Comparison of ENCODE assay signal across 8 cellular contexts in the genomic region with DNA sequence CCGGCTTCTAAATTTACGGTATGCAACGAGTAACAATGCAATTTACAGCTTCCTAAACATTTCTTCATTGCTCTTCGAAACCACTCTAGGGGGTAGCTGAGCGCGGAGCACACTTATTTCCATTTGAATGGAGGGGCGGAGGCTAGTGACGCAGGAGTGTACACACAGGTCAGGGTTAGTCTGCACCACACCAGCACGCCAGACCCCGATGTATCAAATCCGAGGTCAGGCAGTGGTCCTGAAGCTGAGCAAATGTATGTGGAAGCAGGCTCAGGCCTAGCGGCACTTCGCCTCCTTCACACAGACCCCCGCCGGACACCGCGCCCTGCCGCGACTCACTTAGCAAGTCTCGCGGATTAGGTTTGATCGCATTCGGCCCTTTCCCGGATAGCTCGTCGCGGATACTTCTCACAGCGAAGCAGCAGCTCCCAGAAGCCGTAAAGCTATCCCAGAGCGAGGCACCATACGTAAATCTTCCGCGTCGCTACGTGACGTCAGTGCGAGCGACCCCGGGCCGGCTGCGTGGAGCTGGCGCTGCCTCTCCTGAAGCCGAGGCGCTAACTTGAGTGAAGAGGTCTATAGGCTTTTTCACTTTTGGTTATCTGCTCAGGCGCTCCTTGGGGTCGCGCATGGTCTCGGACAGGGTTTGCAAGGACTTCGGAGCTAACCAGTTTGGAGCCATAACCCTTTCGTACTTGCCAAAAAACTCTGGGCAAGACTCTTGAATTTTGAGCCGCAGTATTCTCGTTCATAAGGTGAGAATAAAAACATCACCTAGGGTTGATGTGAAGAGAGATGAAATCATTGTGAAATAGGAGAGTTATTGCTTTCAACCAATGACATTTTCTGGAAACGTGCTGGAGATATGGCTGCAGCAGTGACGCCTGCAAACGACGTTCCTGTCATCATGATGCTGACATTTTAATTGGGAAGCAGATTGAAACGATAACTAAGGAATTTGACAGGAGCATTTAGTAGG. TPM values are rescaled to one million over a fixed set of nuclear protein-coding genes. Genes with fewer than 3 reads are reported as not detected.
DNase-seq lines count a peak whose midpoint lies in the region; ATAC-seq and TF ChIP-seq lines count a peak whose summit lies in the region.

A gene with protein sequence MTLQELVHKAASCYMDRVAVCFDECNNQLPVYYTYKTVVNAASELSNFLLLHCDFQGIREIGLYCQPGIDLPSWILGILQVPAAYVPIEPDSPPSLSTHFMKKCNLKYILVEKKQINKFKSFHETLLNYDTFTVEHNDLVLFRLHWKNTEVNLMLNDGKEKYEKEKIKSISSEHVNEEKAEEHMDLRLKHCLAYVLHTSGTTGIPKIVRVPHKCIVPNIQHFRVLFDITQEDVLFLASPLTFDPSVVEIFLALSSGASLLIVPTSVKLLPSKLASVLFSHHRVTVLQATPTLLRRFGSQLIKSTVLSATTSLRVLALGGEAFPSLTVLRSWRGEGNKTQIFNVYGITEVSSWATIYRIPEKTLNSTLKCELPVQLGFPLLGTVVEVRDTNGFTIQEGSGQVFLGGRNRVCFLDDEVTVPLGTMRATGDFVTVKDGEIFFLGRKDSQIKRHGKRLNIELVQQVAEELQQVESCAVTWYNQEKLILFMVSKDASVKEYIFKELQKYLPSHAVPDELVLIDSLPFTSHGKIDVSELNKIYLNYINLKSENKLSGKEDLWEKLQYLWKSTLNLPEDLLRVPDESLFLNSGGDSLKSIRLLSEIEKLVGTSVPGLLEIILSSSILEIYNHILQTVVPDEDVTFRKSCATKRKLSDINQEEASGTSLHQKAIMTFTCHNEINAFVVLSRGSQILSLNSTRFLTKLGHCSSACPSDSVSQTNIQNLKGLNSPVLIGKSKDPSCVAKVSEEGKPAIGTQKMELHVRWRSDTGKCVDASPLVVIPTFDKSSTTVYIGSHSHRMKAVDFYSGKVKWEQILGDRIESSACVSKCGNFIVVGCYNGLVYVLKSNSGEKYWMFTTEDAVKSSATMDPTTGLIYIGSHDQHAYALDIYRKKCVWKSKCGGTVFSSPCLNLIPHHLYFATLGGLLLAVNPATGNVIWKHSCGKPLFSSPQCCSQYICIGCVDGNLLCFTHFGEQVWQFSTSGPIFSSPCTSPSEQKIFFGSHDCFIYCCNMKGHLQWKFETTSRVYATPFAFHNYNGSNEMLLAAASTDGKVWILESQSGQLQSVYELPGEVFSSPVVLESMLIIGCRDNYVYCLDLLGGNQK (minus strand): TSS at position 469 of the 979 bp plus-strand sequence. CDS start 3,192 bp downstream, outside the sequence.

- H3K4me1 ChIP-seq in IMR-90 (ENCODE audit: control insufficient read depth, insufficient read depth, low read length) (peaks cover 3% of the 10 kb centered on the region; the same call in 1 of the 2 replicates), mucosa of descending colon (ENCODE audit: low read depth) (peaks cover 16% of the 10 kb centered on the region)

- H4K20me1 ChIP-seq in IMR-90 (ENCODE audit: insufficient read depth, low read length), result peaks cover 3% of the 10 kb centered on the region; the same call in 1 of the 2 replicates

- TF ChIP-seq RAD21 in IMR-90 (IDR thresholded peaks at IDR 0.05; ENCODE audit: low read length), result no peak

- ATAC-seq in GM21528 (IDR thresholded peaks at IDR 0.05; ENCODE audit: low FRiP score, unreplicated experiment) (peak; percentile 98), IMR-90 (ENCODE audit: low read depth) (peak; percentile 93), mucosa of descending colon (peak; percentile 99)

- H4K5ac ChIP-seq in IMR-90 (ENCODE audit: low read depth, low read length), result peak within 1 kb of the TSS; percentile 94

- CTCF ChIA-PET in IMR-90 (lab: Yijun Ruan, JAX), result no interaction called here

- TF ChIP-seq CTCF in IMR-90 (conservative IDR thresholded peaks at IDR 0.05; ENCODE audit: low read depth, low read length) (no peak), mucosa of descending colon (IDR thresholded peaks at IDR 0.05) (no peak)

- H3K27ac ChIP-seq in IMR-90 (ENCODE audit: insufficient read depth, low read length), result peak within 1 kb of the TSS; percentile 89
- H3K27ac ChIP-seq in epithelial cell of prostate, result peak within 1 kb of the TSS; percentile 93

- H4K91ac ChIP-seq in IMR-90 (ENCODE audit: insufficient read depth, low read depth, low read length), result peak within 1 kb of the TSS; percentile 87

- intact Hi-C loops in IMR-90 (cut with micrococcal nuclease) (loop anchor here (2.0 kb wide), 2 partner anchors 49 to 439 kb away; a partner anchor contains a TSS), mucosa of descending colon (cut with DNase I, micrococcal nuclease) (no loop called here)

- peak within 1 kb of the TSS; percentile 97 for H2AFZ ChIP-seq in IMR-90 (replicated peaks; ENCODE audit: low read length, poor library complexity)

- H3K4me3 ChIP-seq in IMR-90 (ENCODE audit: insufficient read depth, low read depth, low read length) (peak within 1 kb of the TSS; percentile 61), mucosa of descending colon (peak within 1 kb of the TSS; percentile 35)

- peak within 1 kb of the TSS; percentile 85 for H3K23ac ChIP-seq in IMR-90 (ENCODE audit: low read depth, low read length)

- peak within 1 kb of the TSS; percentile 53 for H3K18ac ChIP-seq in IMR-90 (ENCODE audit: low read depth, low read length)

- TF ChIP-seq POLR2A in IMR-90 (IDR thresholded peaks at IDR 0.05; ENCODE audit: low read depth, low read length), result peak; percentile 93

- peak within 1 kb of the TSS; percentile 93 for H3K14ac ChIP-seq in IMR-90 (replicated peaks; ENCODE audit: low read depth, low read length)

- H3K9me3 ChIP-seq in IMR-90 (ENCODE audit: control insufficient read depth, insufficient read depth, low read length) (no peaks in the 10 kb centered on the region), mucosa of descending colon (no peaks in the 10 kb centered on the region)

- H3K9ac ChIP-seq in IMR-90 (ENCODE audit: low read depth, low read length), result peak within 1 kb of the TSS; percentile 97

- in situ Hi-C loops in IMR-90 (cut with MboI; ENCODE audit: low sequenced_read_pairs), result no loop called here

- H2BK20ac ChIP-seq in IMR-90 (ENCODE audit: low read depth, low read length), result peak within 1 kb of the TSS; percentile 15; the same call in 1 of the 2 replicates

- H3K9me1 ChIP-seq in IMR-90 (ENCODE audit: insufficient read depth, low read length), result 0 out of 2 replicates have a peak, but pooled peaks cover 2% of the 10 kb centered on the region

- peak within 1 kb of the TSS; percentile 92 for H3K56ac ChIP-seq in IMR-90 (ENCODE audit: extremely low read depth, insufficient read depth, low read length)

- H2BK15ac ChIP-seq in IMR-90 (ENCODE audit: low read depth, low read length), result peak within 1 kb of the TSS; percentile 60; the same call in 1 of the 3 replicates

- BruUV-seq in IMR-90 (replicated peaks; lab: Mats Ljungman, UMichigan), result TSS peak; percentile 78

- H3K4me2 ChIP-seq in IMR-90 (ENCODE audit: low read depth, low read length), result peak within 1 kb of the TSS; percentile 92

- POLR2A ChIA-PET in IMR-90 (lab: Charles Lee; ENCODE audit: unreplicated experiment), result interaction anchor here (0.6 to 0.7 kb wide), 3 partner anchors 23 to 50 kb away, joined by 3 to 7 read pairs (median 4); no protein-coding TSS in a partner anchor

- DNase-seq in DMS 273 (lab: John Stamatoyannopoulos, UW; ENCODE audit: unreplicated experiment) (peak; percentile 95), IMR-90 (peak; percentile 95), OCI-M1 (lab: John Stamatoyannopoulos, UW) (peak; percentile 97), activated T-cell treated with anti-CD3 and anti-CD28 coated beads for 4 hours (peak; percentile 97), epithelial cell of prostate (ENCODE audit: low read depth, low spot score) (peak; percentile 68), mucosa of descending colon (peak; percentile 95 to 98 (median 97))
- peak; percentile 90 for DNase-seq in stimulated activated CD8-positive, alpha-beta memory T cell treated with anti-CD3 and anti-CD28 coated beads, Interleukin-4, amount 100 ng/mL, for 24 hours (ENCODE audit: low read depth)

- H2AK5ac ChIP-seq in IMR-90 (ENCODE audit: low read depth, low read length), result peak within 1 kb of the TSS; percentile 25; the same call in 1 of the 2 replicates

- WGBS in IMR-90 (ENCODE audit: extremely low coverage in 2 of 2, insufficient read length in 1 of 2), 2 experiments, result 0% methylated on average over 23 of the region's 57 CpGs; no CpG with 5 or more reads in 1 of the 2 experiments

- H3K79me1 ChIP-seq in IMR-90 (ENCODE audit: low read depth in 1 of 2, low read length in 2 of 2), result peaks cover 24 to 41% of the 10 kb centered on the region in 2 experiments

- H3K36me3 ChIP-seq in IMR-90 (ENCODE audit: control insufficient read depth, insufficient read depth, low read length) (no peaks in the 10 kb centered on the region; the same call in 1 of the 2 replicates), mucosa of descending colon (ENCODE audit: low read depth) (no peaks in the 10 kb centered on the region)

- H3K27me3 ChIP-seq in IMR-90 (ENCODE audit: control insufficient read depth, insufficient read depth, low read length), result no peaks in the 10 kb centered on the region

- dilution Hi-C loops in IMR-90 (cut with HindIII; ENCODE audit: low sequenced_read_pairs, unreplicated experiment), result no loop called here

- H3K4ac ChIP-seq in IMR-90 (ENCODE audit: low read depth, low read length), result peak within 1 kb of the TSS; percentile 88

- H2BK5ac ChIP-seq in IMR-90 (ENCODE audit: low read depth, low read length, poor library complexity, severe bottlenecking), result peak within 1 kb of the TSS; percentile 75

- H2BK120ac ChIP-seq in IMR-90 (ENCODE audit: low read depth, low read length), result peak within 1 kb of the TSS; percentile 60; the same call in 1 of the 2 replicates

- peak within 1 kb of the TSS; percentile 85 to 98 for H4K8ac ChIP-seq in IMR-90 (ENCODE audit: low read depth in 2 of 2, low read length in 2 of 2)

- peak within 1 kb of the TSS; percentile 83 for H2AK9ac ChIP-seq in IMR-90 (replicated peaks; ENCODE audit: low read depth, low read length, poor library complexity)

TF ChIP-seq in IMR-90, 13 proteins besides CTCF, POLR2A, EP300 and RAD21 (continues in another document):
- TF ChIP-seq MXI1 (IDR thresholded peaks at IDR 0.05; ENCODE audit: borderline replicate concordance, low read depth, low read length), result peak; percentile 88
- 0 out of 2 replicates have a peak, but pooled peaks have one; percentile 27 for TF ChIP-seq MAZ (IDR thresholded peaks at IDR 0.05; ENCODE audit: borderline replicate concordance, low read depth, low read length)
- TF ChIP-seq, protein P1, sequence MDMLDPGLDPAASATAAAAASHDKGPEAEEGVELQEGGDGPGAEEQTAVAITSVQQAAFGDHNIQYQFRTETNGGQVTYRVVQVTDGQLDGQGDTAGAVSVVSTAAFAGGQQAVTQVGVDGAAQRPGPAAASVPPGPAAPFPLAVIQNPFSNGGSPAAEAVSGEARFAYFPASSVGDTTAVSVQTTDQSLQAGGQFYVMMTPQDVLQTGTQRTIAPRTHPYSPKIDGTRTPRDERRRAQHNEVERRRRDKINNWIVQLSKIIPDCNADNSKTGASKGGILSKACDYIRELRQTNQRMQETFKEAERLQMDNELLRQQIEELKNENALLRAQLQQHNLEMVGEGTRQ (IDR thresholded peaks at IDR 0.05; ENCODE audit: low read depth, low read length), result no peak

RNA-seq across cellular contexts. Expression of the gene that starts here (rescaled TPM):
- total RNA-seq in IMR-90 (2012; rRNA removed) (12.0 and 13.1 TPM in 2 replicates), mucosa of descending colon (1 to 10 TPM; 8.9 to 9.6 (median 9.2) TPM)
- polyA plus RNA-seq in IMR-90 (2012; rRNA removed), result 3.5 and 4.7 TPM in 2 replicates
- 0.66 and 0.74 TPM in 2 replicates for polyA plus RNA-seq in IMR-90 (2012; cell fraction: cytosol; rRNA removed)
- 1.0 and 8.4 TPM in 2 replicates for polyA plus RNA-seq in IMR-90 (2012; cell fraction: nucleus; rRNA removed; ENCODE audit: low replicate concordance)

Comparison
In these comparisons a context has a peak if more than half of its experiments do, and no peak if none do; other contexts are left out.
1. Peak in every context shown above with its lines: DNase-seq, ATAC-seq, H3K4me3 ChIP-seq and H3K27ac ChIP-seq.